Comparison of ENCODE assay signal across 21 cellular contexts in genomic region chr3:38985581-38985980, GRCh38.
DNase-seq lines count a peak whose midpoint lies in the region; ATAC-seq, FAIRE-seq and TF ChIP-seq lines count a peak whose summit lies in the region.
"Had no signal": no experiment of that assay in that cellular context is flagged by ENCODE, and none has a peak within 500 bp of the region (broad histone marks: within the 10 kb centered on the region; RNA-seq: fewer than 3 reads in every experiment).

No MANE protein-coding gene starts in this region.

- H3K9ac ChIP-seq in astrocyte (ENCODE audit: low read length): peak overlapping the region; percentile 23

- intact Hi-C loops in gastrocnemius medialis (cut with DNase I; ENCODE audit: low total_unique reads): no loop called here

- no peak overlapping the region for H3K4me3 Mint-ChIP-seq in astrocyte (ENCODE audit: unreplicated experiment)
- H3K4me3 Mint-ChIP-seq: activated naive CD4-positive, alpha-beta T cell treated with anti-CD3 and anti-CD28 coated beads for 36 hours; brain; CD4-positive, alpha-beta T cell; T-cell had no signal

- no peaks in the 10 kb centered on the region for H3K79me2 ChIP-seq in astrocyte (ENCODE audit: insufficient read depth, low read length)

- TF ChIP-seq CTCF in astrocyte (IDR thresholded peaks at IDR 0.05; ENCODE audit: insufficient read depth, low read depth, low read length): no peak
- TF ChIP-seq CTCF in foreskin keratinocyte (conservative IDR thresholded peaks at IDR 0.05): no peak
- no peak for TF ChIP-seq CTCF in gastrocnemius medialis (IDR thresholded peaks at IDR 0.05 in 4 of 5, conservative IDR thresholded peaks at IDR 0.05 in 1 of 5)

- H3K4me1 ChIP-seq in astrocyte (ENCODE audit: insufficient read depth, low read length) (peaks cover 22% of the 10 kb centered on the region), foreskin keratinocyte (peaks cover 16% of the 10 kb centered on the region), gastrocnemius medialis (no peaks in the 10 kb centered on the region)
- H3K4me1 ChIP-seq: right atrium auricular region, vagina had no signal

- no peaks in the 10 kb centered on the region for H3K36me3 Mint-ChIP-seq in astrocyte (ENCODE audit: low read depth, unreplicated experiment)
- H3K36me3 Mint-ChIP-seq: brain, T-cell had no signal

- no peaks in the 10 kb centered on the region for H4K20me1 ChIP-seq in astrocyte (ENCODE audit: insufficient read depth, low read length)

- H3K27ac Mint-ChIP-seq in astrocyte (ENCODE audit: unreplicated experiment): no peak overlapping the region
- H3K27ac Mint-ChIP-seq: activated naive CD4-positive, alpha-beta T cell treated with anti-CD3 and anti-CD28 coated beads for 36 hours; brain; CD4-positive, alpha-beta T cell; T-cell had no signal

- FAIRE-seq in astrocyte (lab: Jason Lieb, UNC): peak; percentile 98
- FAIRE-seq: A204.1 had no signal

- peak; percentile 28 for DNase-seq in A172 (ENCODE audit: low spot score)
- DNase-seq in GM04504 (ENCODE audit: low read depth): peak; percentile 16
- peak; percentile 54 for DNase-seq in astrocyte (ENCODE audit: low read depth)
- peak; percentile 85 to 92 for DNase-seq in foreskin keratinocyte
- no peak for DNase-seq in epidermal melanocyte (ENCODE audit: insufficient read length, low spot score)
- no peak for DNase-seq in gastrocnemius medialis
- DNase-seq in NCI-H1417 treated with DMSO at 0.1 percent for 48 hours (lab: John Stamatoyannopoulos, UW): no peak
- DNase-seq: activated naive CD4-positive, alpha-beta T cell treated with anti-CD3 and anti-CD28 coated beads for 36 hours; CD4-positive, alpha-beta T cell; glutamatergic neuron; Karpas-422; NCI-H1105; NCI-H2171; NCI-H526 treated with DMSO at 0.1 percent for 48 hours; SHP77; T-cell had no signal

- H3K27ac ChIP-seq in astrocyte (ENCODE audit: low read depth, low read length) (peak overlapping the region; percentile 82), foreskin keratinocyte (peak overlapping the region; percentile 85), gastrocnemius medialis (no peak overlapping the region)
- H3K27ac ChIP-seq: right atrium auricular region, vagina had no signal

- no peaks in the 10 kb centered on the region for H3K36me3 ChIP-seq in astrocyte (ENCODE audit: insufficient read depth, low read length)
- H3K36me3 ChIP-seq in gastrocnemius medialis: no peaks in the 10 kb centered on the region
- H3K36me3 ChIP-seq: right atrium auricular region, vagina had no signal

- peaks cover 4% of the 10 kb centered on the region for H3K27me3 Mint-ChIP-seq in astrocyte (ENCODE audit: low read depth, unreplicated experiment)

- no peaks in the 10 kb centered on the region for H3K9me3 ChIP-seq in astrocyte (ENCODE audit: insufficient read depth, low read depth, low read length)
- H3K9me3 ChIP-seq in gastrocnemius medialis: no peaks in the 10 kb centered on the region
- H3K9me3 ChIP-seq: right atrium auricular region, vagina had no signal

- H3K4me2 ChIP-seq in astrocyte (ENCODE audit: low read length): peak overlapping the region; percentile 49

- peaks cover 7% of the 10 kb centered on the region for H3K4me1 Mint-ChIP-seq in astrocyte (ENCODE audit: low read depth, unreplicated experiment)
- H3K4me1 Mint-ChIP-seq: T-cell had no signal

- no peak for TF ChIP-seq POLR2A in gastrocnemius medialis (IDR thresholded peaks at IDR 0.05)

- H3K9me3 Mint-ChIP-seq in astrocyte (ENCODE audit: unreplicated experiment): peaks cover 2% of the 10 kb centered on the region
- H3K9me3 Mint-ChIP-seq: activated naive CD4-positive, alpha-beta T cell treated with anti-CD3 and anti-CD28 coated beads for 36 hours; CD4-positive, alpha-beta T cell; T-cell had no signal

- in situ Hi-C loops in gastrocnemius medialis (cut with MboI; ENCODE audit: low sequenced_read_pairs in 4 of 4): loop anchor here in 1 of 4 donors (25.0 kb wide), 1 partner anchor 473 kb away; no protein-coding TSS in a partner anchor

- H3K4me3 ChIP-seq in astrocyte (ENCODE audit: insufficient read depth, low read depth, low read length): no peak overlapping the region
- no peak overlapping the region for H3K4me3 ChIP-seq in gastrocnemius medialis
- H3K4me3 ChIP-seq: right atrium auricular region, vagina had no signal

- ATAC-seq in foreskin keratinocyte (peak; percentile 87), GM21515 (IDR thresholded peaks at IDR 0.05; ENCODE audit: unreplicated experiment) (no peak), gastrocnemius medialis (no peak)
- ATAC-seq: T-cell had no signal

- no peak overlapping the region for H2AFZ ChIP-seq in astrocyte (ENCODE audit: low read depth, low read length)

- H3K27me3 ChIP-seq in astrocyte (ENCODE audit: insufficient read depth, low read length) (no peaks in the 10 kb centered on the region), foreskin keratinocyte (no peaks in the 10 kb centered on the region), gastrocnemius medialis (no peaks in the 10 kb centered on the region)
- H3K27me3 ChIP-seq: right atrium auricular region, vagina had no signal

Comparison
In these comparisons a context has a peak if more than half of its experiments do, and no peak if none do; other contexts are left out.
1. DNase-seq: peak in A172 (single experiment), GM04504 (single experiment), astrocyte (single experiment) and foreskin keratinocyte (2 of 2); none in epidermal melanocyte (single experiment), gastrocnemius medialis (0 of 2) and NCI-H1417 treated with DMSO at 0.1 percent for 48 hours (single experiment).
2. H3K27ac ChIP-seq: peak in astrocyte (single experiment) and foreskin keratinocyte (single experiment); none in gastrocnemius medialis (0 of 4).